18 cellular contexts compared by ENCODE assay signal in genomic region chr22:31441652-31442051, GRCh38.
"Had no signal": no experiment of that assay in that cellular context is flagged by ENCODE, and none has a peak within 500 bp of the region (broad histone marks: within the 10 kb centered on the region; RNA-seq: fewer than 3 reads in every experiment).

No MANE protein-coding gene starts in this region.

- H3K4me3 ChIP-seq: colonic mucosa, right atrium auricular region, suprapubic skin had no signal

- H3K27me3 ChIP-seq: colonic mucosa, right atrium auricular region, suprapubic skin had no signal

- DNase-seq: activated CD4-positive, alpha-beta T cell treated with anti-CD3 and anti-CD28 coated beads for 4 hours; activated gamma-delta T cell; caudate nucleus; colonic mucosa; hippocampal formation; kidney; mesendoderm; natural killer cell; occipital lobe; stimulated activated CD4-positive, alpha-beta T cell treated with anti-CD3 and anti-CD28 coated beads, Interleukin-4, amount 100 ng/mL, for 1 hour; stimulated activated naive CD4-positive, alpha-beta T cell; WERI-Rb-1 had no signal

- H3K27me3 Mint-ChIP-seq: progenitor cell of endocrine pancreas, type B pancreatic cell had no signal

- H3K9me3 ChIP-seq: colonic mucosa, right atrium auricular region, suprapubic skin had no signal

- H3K4me1 Mint-ChIP-seq: natural killer cell had no signal

- FAIRE-seq: kidney had no signal

- ATAC-seq: esophagus mucosa, natural killer cell had no signal

- H3K4me1 ChIP-seq: colonic mucosa had no signal

- H3K27ac Mint-ChIP-seq: progenitor cell of endocrine pancreas; T-helper 1 cell treated with Interleukin-12 subunit alpha and Interleukin-12 subunit beta and Interleukin-4 antibody, amounts not matched to agents 30 μg/mL and 1 μg/mL, for 36 hours; type B pancreatic cell had no signal

- H3K4me3 Mint-ChIP-seq: natural killer cell; T-helper 1 cell treated with Interleukin-12 subunit alpha and Interleukin-12 subunit beta and Interleukin-4 antibody, amounts not matched to agents 30 μg/mL and 1 μg/mL, for 36 hours; type B pancreatic cell had no signal

- H3K27ac ChIP-seq: colonic mucosa, suprapubic skin, WERI-Rb-1 had no signal

- H3K9me3 Mint-ChIP-seq: natural killer cell; T-helper 1 cell treated with Interleukin-12 subunit alpha and Interleukin-12 subunit beta and Interleukin-4 antibody, amounts not matched to agents 30 μg/mL and 1 μg/mL, for 36 hours; type B pancreatic cell had no signal
